Comparison of ENCODE assay signal across 1 cellular context in the genomic region with DNA sequence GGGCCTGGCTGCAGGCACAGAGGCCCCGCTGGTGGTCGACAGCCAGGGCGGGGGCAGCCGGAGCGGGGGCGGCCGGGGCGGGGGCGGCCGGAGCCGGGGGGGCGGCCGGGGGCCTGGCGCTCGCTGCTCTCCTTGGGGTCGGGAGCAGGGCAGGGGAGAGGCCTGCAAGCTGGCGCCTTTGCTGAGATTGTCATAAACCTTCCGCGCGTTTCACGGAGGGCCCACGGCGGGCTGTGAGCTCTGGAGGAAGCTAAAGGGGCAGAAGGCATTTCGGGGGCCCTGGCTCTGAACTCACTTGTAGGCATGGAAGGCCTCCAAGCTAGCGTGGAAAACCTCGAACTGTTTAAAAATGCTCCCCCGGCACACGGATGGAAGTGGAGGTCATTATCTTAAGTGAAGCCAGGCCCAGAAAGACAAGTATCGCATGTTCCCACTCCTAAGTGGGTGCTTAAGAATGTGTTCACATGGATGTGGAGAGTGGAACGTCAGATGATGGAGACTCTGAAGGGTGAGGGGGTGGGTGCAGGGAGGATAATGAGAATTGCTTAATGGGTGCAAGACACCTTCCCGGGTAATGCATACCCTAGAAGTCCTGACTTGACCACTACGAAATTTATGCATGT.
TF ChIP-seq lines count a peak whose summit lies in the region.

No MANE protein-coding gene starts in this region.

TF ChIP-seq in HEK293, 187 proteins besides CTCF, POLR2A, EP300 and RAD21 (continued from another document):
- TF ChIP-seq ZNF280C (tag by site-specific recombination; IDR thresholded peaks at IDR 0.05) (no peak), ZNF335 (tag by site-specific recombination; conservative IDR thresholded peaks at IDR 0.05) (peak; percentile 54), REPIN1 (tag by site-specific recombination; IDR thresholded peaks at IDR 0.05; ENCODE audit: low read depth) (no peak), ZBTB20 (tag by site-specific recombination; IDR thresholded peaks at IDR 0.05) (no peak; the same call in none of the 2 replicates), ZNF776 (tag by site-specific recombination; IDR thresholded peaks at IDR 0.05; ENCODE audit: borderline replicate concordance) (no peak), ZNF37A (tag by site-specific recombination; IDR thresholded peaks at IDR 0.05) (no peak), ZSCAN4 (tag by site-specific recombination; IDR thresholded peaks at IDR 0.05) (no peak), RBAK (tag by site-specific recombination; IDR thresholded peaks at IDR 0.05) (no peak), HOXD13 (CRISPR knock-in tag; IDR thresholded peaks at IDR 0.05; ENCODE audit: borderline replicate concordance) (no peak), ZNF202 (tag by site-specific recombination; IDR thresholded peaks at IDR 0.05; ENCODE audit: borderline replicate concordance) (no peak), ZXDB (tag by site-specific recombination; IDR thresholded peaks at IDR 0.05) (no peak), EGR2 (tag by site-specific recombination; IDR thresholded peaks at IDR 0.05; ENCODE audit: low read depth) (peak; percentile 55), ZBTB11 (tag by site-specific recombination; conservative IDR thresholded peaks at IDR 0.05; ENCODE audit: low read depth) (no peak), PRDM10 (tag by site-specific recombination; IDR thresholded peaks at IDR 0.05) (peak; percentile 91), ZNF837 (tag by site-specific recombination; IDR thresholded peaks at IDR 0.05) (no peak), ZNF157 (tag by site-specific recombination; IDR thresholded peaks at IDR 0.05) (no peak), ZFHX2 (tag by site-specific recombination; conservative IDR thresholded peaks at IDR 0.05) (peak; percentile 67), ZNF23 (tag by site-specific recombination; IDR thresholded peaks at IDR 0.05; ENCODE audit: borderline replicate concordance) (no peak), FEZF1 (tag by site-specific recombination; IDR thresholded peaks at IDR 0.05) (no peak), ZNF416 (tag by site-specific recombination; IDR thresholded peaks at IDR 0.05) (no peak), ZNF341 (tag by site-specific recombination; IDR thresholded peaks at IDR 0.05; ENCODE audit: low read depth) (peak; percentile 68), ZBTB6 (tag by site-specific recombination; IDR thresholded peaks at IDR 0.05) (peak; percentile 97)
- TF ChIP-seq, protein P1, sequence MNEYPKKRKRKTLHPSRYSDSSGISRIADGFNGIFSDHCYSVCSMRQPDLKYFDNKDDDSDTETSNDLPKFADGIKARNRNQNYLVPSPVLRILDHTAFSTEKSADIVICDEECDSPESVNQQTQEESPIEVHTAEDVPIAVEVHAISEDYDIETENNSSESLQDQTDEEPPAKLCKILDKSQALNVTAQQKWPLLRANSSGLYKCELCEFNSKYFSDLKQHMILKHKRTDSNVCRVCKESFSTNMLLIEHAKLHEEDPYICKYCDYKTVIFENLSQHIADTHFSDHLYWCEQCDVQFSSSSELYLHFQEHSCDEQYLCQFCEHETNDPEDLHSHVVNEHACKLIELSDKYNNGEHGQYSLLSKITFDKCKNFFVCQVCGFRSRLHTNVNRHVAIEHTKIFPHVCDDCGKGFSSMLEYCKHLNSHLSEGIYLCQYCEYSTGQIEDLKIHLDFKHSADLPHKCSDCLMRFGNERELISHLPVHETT (tag by site-specific recombination; IDR thresholded peaks at IDR 0.05) = no peak
